ENCODE assay signal across 9 cellular contexts in the genomic region with DNA sequence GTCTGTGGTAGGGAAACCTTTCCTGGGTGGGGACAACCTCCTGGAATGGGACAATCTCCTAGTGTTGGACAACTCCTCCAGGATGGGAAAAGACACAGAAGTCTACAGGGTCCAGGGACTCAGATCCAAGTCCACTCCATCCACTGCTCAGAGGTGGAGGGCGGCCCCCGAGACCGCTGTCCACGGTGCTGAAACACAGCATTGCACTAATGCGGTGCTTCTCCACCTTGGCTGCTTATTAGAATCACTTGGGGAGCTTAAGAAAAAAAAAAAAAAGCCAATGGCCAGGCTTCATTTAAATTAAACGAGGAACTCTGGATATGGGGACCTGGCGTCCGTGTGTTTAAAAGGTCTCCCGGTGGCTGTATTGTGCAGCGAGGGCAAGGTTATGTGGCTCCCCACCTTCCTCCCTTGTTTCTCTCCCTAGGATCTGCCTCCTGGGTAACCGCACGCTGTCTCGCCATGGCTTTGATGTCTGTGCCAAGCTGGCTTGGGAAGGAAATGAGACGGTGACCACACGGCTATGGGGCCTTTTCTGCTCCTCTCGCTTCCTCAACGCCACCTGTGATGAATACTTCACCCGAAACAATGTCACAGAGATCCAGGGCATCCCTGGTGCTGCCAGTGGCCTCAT. TPM values are rescaled to one million over a fixed set of nuclear protein-coding genes. Genes with fewer than 3 reads are reported as not detected.
DNase-seq lines count a peak whose midpoint lies in the region; ATAC-seq and TF ChIP-seq lines count a peak whose summit lies in the region.
"Had no signal": no experiment of that assay in that cellular context is flagged by ENCODE, and none has a peak within 500 bp of the region (broad histone marks: within the 10 kb centered on the region; RNA-seq: fewer than 3 reads in every experiment).

No MANE protein-coding gene starts in this region.

- TF ChIP-seq CTCF in IMR-90 (conservative IDR thresholded peaks at IDR 0.05; ENCODE audit: low read depth, low read length), result no peak
- TF ChIP-seq CTCF in uterus (IDR thresholded peaks at IDR 0.05), result no peak

- H3K4me1 ChIP-seq in IMR-90 (ENCODE audit: control insufficient read depth, insufficient read depth, low read length) (no peaks in the 10 kb centered on the region), uterus (no peaks in the 10 kb centered on the region)

- H3K27me3 Mint-ChIP-seq in activated CD8-positive, alpha-beta T cell treated with anti-CD3 and anti-CD28 coated beads, Interleukin-2, amount 10 ng/mL, durations not matched to agents 7 days and 5 days (ENCODE audit: low read depth), result peaks cover 7% of the 10 kb centered on the region

- peaks cover 13% of the 10 kb centered on the region for H3K27me3 ChIP-seq in IMR-90 (ENCODE audit: control insufficient read depth, insufficient read depth, low read length)
- H3K27me3 ChIP-seq in uterus, result no peaks in the 10 kb centered on the region

- H2AK9ac ChIP-seq in IMR-90 (replicated peaks; ENCODE audit: low read depth, low read length, poor library complexity), result no peak overlapping the region

- no peak for TF ChIP-seq RAD21 in IMR-90 (IDR thresholded peaks at IDR 0.05; ENCODE audit: low read length)

- no peak overlapping the region for H3K18ac ChIP-seq in IMR-90 (ENCODE audit: low read depth, low read length)

- no peak overlapping the region for H3K4ac ChIP-seq in IMR-90 (ENCODE audit: low read depth, low read length)

- intact Hi-C loops in IMR-90 (cut with micrococcal nuclease), result loop anchor here (1.0 kb wide), 2 partner anchors 14 to 16 kb away; no protein-coding TSS in a partner anchor
- intact Hi-C loops in uterus (cut with DNase I; ENCODE audit: low total_unique reads), result no loop called here

- CTCF ChIA-PET in IMR-90 (lab: Yijun Ruan, JAX), result interaction anchor here (0.6 kb wide), 1 partner anchor 87 kb away, joined by 5 read pairs; no protein-coding TSS in a partner anchor
- CTCF ChIA-PET in activated CD8-positive, alpha-beta T cell treated with anti-CD3 and anti-CD28 coated beads, Interleukin-2, amount 10 ng/mL, durations not matched to agents 7 days and 5 days (lab: Charles Lee), result no interaction called here

- H3K56ac ChIP-seq in IMR-90 (ENCODE audit: extremely low read depth, insufficient read depth, low read length), result no peak overlapping the region

- H4K8ac ChIP-seq in IMR-90 (ENCODE audit: low read depth in 2 of 2, low read length in 2 of 2), result no peak overlapping the region

- in situ Hi-C loops in IMR-90 (cut with MboI; ENCODE audit: low sequenced_read_pairs), result no loop called here

- no peak overlapping the region for H3K14ac ChIP-seq in IMR-90 (replicated peaks; ENCODE audit: low read depth, low read length)

- TF ChIP-seq POLR2A in IMR-90 (IDR thresholded peaks at IDR 0.05; ENCODE audit: low read depth, low read length) (no peak), uterus (IDR thresholded peaks at IDR 0.05) (no peak)

- H2BK5ac ChIP-seq in IMR-90 (ENCODE audit: low read depth, low read length, poor library complexity, severe bottlenecking), result no peak overlapping the region

- H3K36me3 ChIP-seq in IMR-90 (ENCODE audit: control insufficient read depth, insufficient read depth, low read length), result no peaks in the 10 kb centered on the region
- no peaks in the 10 kb centered on the region for H3K36me3 ChIP-seq in uterus

- H2BK20ac ChIP-seq in IMR-90 (ENCODE audit: low read depth, low read length), result no peak overlapping the region

- no peaks in the 10 kb centered on the region for H3K36me3 Mint-ChIP-seq in activated CD8-positive, alpha-beta T cell treated with anti-CD3 and anti-CD28 coated beads, Interleukin-2, amount 10 ng/mL, durations not matched to agents 7 days and 5 days (ENCODE audit: low read depth)

- dilution Hi-C loops in IMR-90 (cut with HindIII; ENCODE audit: low sequenced_read_pairs, unreplicated experiment), result no loop called here

- no peak overlapping the region for H2BK15ac ChIP-seq in IMR-90 (ENCODE audit: low read depth, low read length)

- no peak overlapping the region for H2BK120ac ChIP-seq in IMR-90 (ENCODE audit: low read depth, low read length)

- H3K27ac ChIP-seq in IMR-90 (ENCODE audit: insufficient read depth, low read length) (no peak overlapping the region), uterus (no peak overlapping the region)

- H4K5ac ChIP-seq in IMR-90 (ENCODE audit: low read depth, low read length), result no peak overlapping the region

- no peak overlapping the region for H4K91ac ChIP-seq in IMR-90 (ENCODE audit: insufficient read depth, low read depth, low read length)

- no TSS peak for BruUV-seq in IMR-90 (replicated peaks; lab: Mats Ljungman, UMichigan)

- no peaks in the 10 kb centered on the region for H3K9me1 ChIP-seq in IMR-90 (ENCODE audit: insufficient read depth, low read length)

- H3K23ac ChIP-seq in IMR-90 (ENCODE audit: low read depth, low read length), result no peak overlapping the region

- H3K9me3 ChIP-seq in IMR-90 (ENCODE audit: control insufficient read depth, insufficient read depth, low read length), result no peaks in the 10 kb centered on the region
- H3K9me3 ChIP-seq in uterus, result no peaks in the 10 kb centered on the region

- no peaks in the 10 kb centered on the region for H3K4me1 Mint-ChIP-seq in activated CD8-positive, alpha-beta T cell treated with anti-CD3 and anti-CD28 coated beads, Interleukin-2, amount 10 ng/mL, durations not matched to agents 7 days and 5 days (ENCODE audit: low read depth)

- H3K27ac Mint-ChIP-seq in activated CD8-positive, alpha-beta T cell treated with anti-CD3 and anti-CD28 coated beads, Interleukin-2, amount 10 ng/mL, durations not matched to agents 7 days and 5 days, result no peak overlapping the region

- no peak overlapping the region for H2AFZ ChIP-seq in IMR-90 (replicated peaks; ENCODE audit: low read length, poor library complexity)

- no peaks in the 10 kb centered on the region for H3K79me1 ChIP-seq in IMR-90 (ENCODE audit: low read depth in 1 of 2, low read length in 2 of 2)

- DNase-seq in AG08395 (ENCODE audit: low spot score) (peak; percentile 53), IMR-90 (peak; percentile 26), iPS-NIHi11 (ENCODE audit: low spot score) (peak; percentile 87), cerebellum (ENCODE audit: low spot score) (no peak), uterus (no peak), midbrain (lab: John Stamatoyannopoulos, UW) (no peak)
- peak; percentile 73 for DNase-seq in activated CD8-positive, alpha-beta T cell treated with anti-CD3 and anti-CD28 coated beads, Interleukin-2, amount 10 ng/mL, durations not matched to agents 7 days and 5 days

- 35% methylated on average over 10 of the region's 18 CpGs; no CpG with 5 or more reads in 1 of the 2 experiments for WGBS in IMR-90 (ENCODE audit: extremely low coverage in 2 of 2, insufficient read length in 1 of 2), 2 experiments

- H3K4me3 ChIP-seq in IMR-90 (ENCODE audit: insufficient read depth, low read depth, low read length) (no peak overlapping the region), uterus (no peak overlapping the region)

- no peaks in the 10 kb centered on the region for H3K9me3 Mint-ChIP-seq in activated CD8-positive, alpha-beta T cell treated with anti-CD3 and anti-CD28 coated beads, Interleukin-2, amount 10 ng/mL, durations not matched to agents 7 days and 5 days (ENCODE audit: insufficient read depth)

- H3K4me3 Mint-ChIP-seq in activated CD8-positive, alpha-beta T cell treated with anti-CD3 and anti-CD28 coated beads, Interleukin-2, amount 10 ng/mL, durations not matched to agents 7 days and 5 days, result no peak overlapping the region

- ATAC-seq in IMR-90 (ENCODE audit: low read depth) (peak; percentile 86), GM18861 (IDR thresholded peaks at IDR 0.05; ENCODE audit: unreplicated experiment) (no peak)
- peak; percentile 84 for ATAC-seq in activated CD8-positive, alpha-beta T cell treated with anti-CD3 and anti-CD28 coated beads, Interleukin-2, amount 10 ng/mL, durations not matched to agents 7 days and 5 days

- H4K20me1 ChIP-seq in IMR-90 (ENCODE audit: insufficient read depth, low read length), result no peaks in the 10 kb centered on the region

- no peak overlapping the region for H2AK5ac ChIP-seq in IMR-90 (ENCODE audit: low read depth, low read length)

- POLR2A ChIA-PET in IMR-90 (lab: Charles Lee; ENCODE audit: unreplicated experiment), result no interaction called here
- POLR2A ChIA-PET in activated CD8-positive, alpha-beta T cell treated with anti-CD3 and anti-CD28 coated beads, Interleukin-2, amount 10 ng/mL, durations not matched to agents 7 days and 5 days (lab: Charles Lee), result no interaction called here

- no peak overlapping the region for H3K9ac ChIP-seq in IMR-90 (ENCODE audit: low read depth, low read length)

- no peak overlapping the region for H3K4me2 ChIP-seq in IMR-90 (ENCODE audit: low read depth, low read length)

TF ChIP-seq in IMR-90, 13 proteins besides CTCF, POLR2A, EP300 and RAD21 (continues in another document):
- no peak for TF ChIP-seq MAZ (IDR thresholded peaks at IDR 0.05; ENCODE audit: borderline replicate concordance, low read depth, low read length)
- TF ChIP-seq CEBPB (IDR thresholded peaks at IDR 0.05; ENCODE audit: low read depth, low read length), result no peak
- no peak for TF ChIP-seq SMC3 (IDR thresholded peaks at IDR 0.05; ENCODE audit: low read depth, low read length)
- TF ChIP-seq RFX5 (IDR thresholded peaks at IDR 0.05; ENCODE audit: low read depth, low read length), result no peak
- TF ChIP-seq NFE2L2 (IDR thresholded peaks at IDR 0.05; ENCODE audit: low read depth, low read length), result no peak
- no peak for TF ChIP-seq MAFK (IDR thresholded peaks at IDR 0.05; ENCODE audit: low read depth, low read length)

RNA-seq across cellular contexts. Expression of a gene that starts 12.0 kb away (rescaled TPM):
- total RNA-seq in IMR-90 (2012; rRNA removed), result not detected in 2 replicates
- 2.2 and 3.4 TPM in 2 replicates for polyA plus RNA-seq in IMR-90 (2012; rRNA removed)
- 11.3 and 18.7 TPM in 2 replicates for polyA plus RNA-seq in IMR-90 (2012; cell fraction: cytosol; rRNA removed)
- polyA plus RNA-seq in IMR-90 (2012; cell fraction: nucleus; rRNA removed; ENCODE audit: low replicate concordance), result 0.50 and 1.8 TPM in 2 replicates
- 1 to 10 TPM; 1.3 to 1.7 TPM for total RNA-seq in activated CD8-positive, alpha-beta T cell treated with anti-CD3 and anti-CD28 coated beads, Interleukin-2, amount 10 ng/mL, durations not matched to agents 7 days and 5 days
- 26.0 TPM for total RNA-seq in cerebellum
- total RNA-seq in uterus, result under 1 TPM in 1 of 4 donors, not detected in 3; 0.35 TPM
- total RNA-seq: kidney epithelial cell had no signal

RNA-seq across cellular contexts. Expression of a gene that starts 32.3 kb away (rescaled TPM):
- total RNA-seq in IMR-90 (2012; rRNA removed) (under 0.01 TPM in 2 replicates), cerebellum (not detected), uterus (under 1 TPM in 2 of 4 donors, not detected in 2; 0.24 to 0.35 TPM)
- polyA plus RNA-seq in IMR-90 (2012; rRNA removed), result 0.16 and 0.17 TPM in 2 replicates
- 0.23 and 0.45 TPM in 2 replicates for polyA plus RNA-seq in IMR-90 (2012; cell fraction: cytosol; rRNA removed)
- polyA plus RNA-seq in IMR-90 (2012; cell fraction: nucleus; rRNA removed; ENCODE audit: low replicate concordance), result 0.22 and 0.25 TPM in 2 replicates
- total RNA-seq in activated CD8-positive, alpha-beta T cell treated with anti-CD3 and anti-CD28 coated beads, Interleukin-2, amount 10 ng/mL, durations not matched to agents 7 days and 5 days, result not detected

RNA-seq across cellular contexts. Expression of a gene that starts 48.7 kb away (rescaled TPM):
- total RNA-seq in IMR-90 (2012; rRNA removed), result 20.6 and 22.5 TPM in 2 replicates
- polyA plus RNA-seq in IMR-90 (2012; rRNA removed), result 17.0 and 17.4 TPM in 2 replicates
- polyA plus RNA-seq in IMR-90 (2012; cell fraction: cytosol; rRNA removed), result 9.2 and 9.5 TPM in 2 replicates
- polyA plus RNA-seq in IMR-90 (2012; cell fraction: nucleus; rRNA removed; ENCODE audit: low replicate concordance), result 20.7 and 35.7 TPM in 2 replicates
- 10 to 100 TPM; 30.3 to 30.9 TPM for total RNA-seq in activated CD8-positive, alpha-beta T cell treated with anti-CD3 and anti-CD28 coated beads, Interleukin-2, amount 10 ng/mL, durations not matched to agents 7 days and 5 days
- total RNA-seq in cerebellum, result 18.1 TPM
- 10 to 100 TPM in 3 of 4 donors, 1 to 10 TPM in 1; 8.2 to 37.8 (median 29.5) TPM for total RNA-seq in uterus

Comparison
In these comparisons a context has a peak if more than half of its experiments do, and no peak if none do; other contexts are left out.
1. DNase-seq: peak in AG08395 (single experiment), IMR-90 (single experiment), activated CD8-positive, alpha-beta T cell treated with anti-CD3 and anti-CD28 coated beads, Interleukin-2, amount 10 ng/mL, durations not matched to agents 7 days and 5 days (single experiment) and iPS-NIHi11 (single experiment); none in cerebellum (single experiment), uterus (0 of 2) and midbrain (single experiment).